Comparison of ENCODE assay signal across 23 cellular contexts in the genomic region with DNA sequence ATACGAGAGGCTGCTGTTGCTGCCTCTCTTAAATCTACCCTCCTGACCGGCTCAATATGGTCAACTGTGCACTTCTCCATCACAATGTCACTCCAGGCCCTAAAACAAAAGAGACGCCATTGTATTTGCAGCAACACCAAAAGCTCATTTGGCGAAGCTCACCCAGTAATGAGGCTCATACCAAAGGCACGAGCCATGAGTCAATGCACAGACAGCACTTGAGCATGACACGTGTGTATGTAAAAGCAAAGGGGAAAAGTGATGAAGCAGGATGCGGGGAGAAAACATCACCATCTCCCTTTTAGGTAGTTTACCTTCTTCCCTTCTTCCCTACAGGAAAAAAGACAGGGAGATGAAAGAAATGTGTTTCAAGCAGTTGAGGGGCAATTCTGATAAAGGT.
DNase-seq lines count a peak whose midpoint lies in the region; ATAC-seq and TF ChIP-seq lines count a peak whose summit lies in the region.
"Had no signal": no experiment of that assay in that cellular context is flagged by ENCODE, and none has a peak within 500 bp of the region (broad histone marks: within the 10 kb centered on the region; RNA-seq: fewer than 3 reads in every experiment).

No MANE protein-coding gene starts in this region.

- no peak overlapping the region for H3K4me2 ChIP-seq in GM23248 (ENCODE audit: unreplicated experiment)
- H3K4me2 ChIP-seq: smooth muscle cell had no signal

- H3K79me2 ChIP-seq in GM23248 (ENCODE audit: insufficient read depth), result 0 out of 2 replicates have a peak, but pooled peaks cover 7% of the 10 kb centered on the region

- TF ChIP-seq CTCF in AG10803 (conservative IDR thresholded peaks at IDR 0.05; ENCODE audit: low read length) (no peak), left lung (IDR thresholded peaks at IDR 0.05) (no peak)

- H3K36me3 ChIP-seq in GM23248 (ENCODE audit: low read depth) (no peaks in the 10 kb centered on the region), left lung (peaks cover 0 to 4% of the 10 kb centered on the region in 2 donors)

- H2AFZ ChIP-seq in GM23248, result no peak overlapping the region

- H4K20me1 ChIP-seq in GM23248 (ENCODE audit: insufficient read depth), result no peaks in the 10 kb centered on the region

- no peaks in the 10 kb centered on the region for H3K9me2 ChIP-seq in GM23248 (ENCODE audit: insufficient read depth)

- H3K27me3 ChIP-seq in GM23248 (replicated peaks; ENCODE audit: insufficient read depth) (no peaks in the 10 kb centered on the region), left lung (no peaks in the 10 kb centered on the region)
- H3K27me3 ChIP-seq: esophagus squamous epithelium had no signal

- H3K9ac ChIP-seq in GM23248, result no peak overlapping the region

- H3K27ac ChIP-seq in GM23248, result no peak overlapping the region
- no peak overlapping the region for H3K27ac ChIP-seq in left lung

- H3F3A ChIP-seq in GM23248 (ENCODE audit: insufficient read depth), result no peaks in the 10 kb centered on the region

- H3K27me3 Mint-ChIP-seq in memory B cell, result no peaks in the 10 kb centered on the region

- no peak overlapping the region for H3K4me3 ChIP-seq in AG10803 (ENCODE audit: low read length)
- no peak overlapping the region for H3K4me3 ChIP-seq in GM23248
- H3K4me3 ChIP-seq in left lung, result no peak overlapping the region
- H3K4me3 ChIP-seq: esophagus squamous epithelium, GM12878, K562, smooth muscle cell had no signal

- in situ Hi-C loops in GM23248 (cut with MboI), result no loop called here

- peak overlapping the region; percentile 88 for H3K27ac Mint-ChIP-seq in memory B cell

- WGBS in GM23248 (ENCODE audit: low coverage in 1 of 2, low lambda C conversion rate in 2 of 2, missing lambda C conversion rate in 2 of 2), 2 experiments, result 80 to 81% methylated on average over 7 of the region's 7 CpGs

- DNase-seq in AG10803 (ENCODE audit: low read depth) (peak; percentile 9), GM23248 (peak; percentile 56), astrocyte of the hippocampus (ENCODE audit: low read depth, low spot score) (peak; percentile 34), memory B cell (ENCODE audit: low spot score in 2 of 2) (no peak), germinal center (ENCODE audit: low spot score) (no peak), NCI-H774 (lab: John Stamatoyannopoulos, UW) (no peak), left lung (no peak)
- DNase-seq: activated CD4-positive, alpha-beta T cell treated with anti-CD3 and anti-CD28 coated beads for 4 hours; activated effector memory CD4-positive, alpha-beta T cell treated with Interleukin-2 at 50 U/mL for 16 hours; effector memory CD4-positive, alpha-beta T cell; esophagus squamous epithelium; GOT3; head of caudate nucleus; left ventricle myocardium superior; NCI-H187; OCI-M1; SHP77; stimulated activated CD4-positive, alpha-beta T cell treated with anti-CD3 and anti-CD28 coated beads, Interleukin-4, amount 100 ng/mL, for 1 hour had no signal

- H3K4me1 Mint-ChIP-seq in memory B cell, result peaks cover 51% of the 10 kb centered on the region

- no peak overlapping the region for H3K4me3 Mint-ChIP-seq in memory B cell
- H3K4me3 Mint-ChIP-seq: CD14-positive monocyte had no signal

- ATAC-seq in memory B cell (ENCODE audit: low read depth) (no peak), HG03460 (IDR thresholded peaks at IDR 0.05; ENCODE audit: unreplicated experiment) (no peak), left lung (no peak)
- ATAC-seq: GM12878, K562, left ventricle myocardium superior had no signal

- peaks cover 14% of the 10 kb centered on the region for H3K36me3 Mint-ChIP-seq in memory B cell

- intact Hi-C loops in left lung (cut with DNase I), result no loop called here

- H3K4me1 ChIP-seq in GM23248 (ENCODE audit: insufficient read depth) (no peaks in the 10 kb centered on the region), left lung (no peaks in the 10 kb centered on the region)

- no peaks in the 10 kb centered on the region for H3K9me3 ChIP-seq in GM23248 (ENCODE audit: low read depth)
- no peaks in the 10 kb centered on the region for H3K9me3 ChIP-seq in left lung
- H3K9me3 ChIP-seq: esophagus squamous epithelium had no signal

- no peaks in the 10 kb centered on the region for H3K9me3 Mint-ChIP-seq in memory B cell
- H3K9me3 Mint-ChIP-seq: CD14-positive monocyte had no signal

Comparison
In these comparisons a context has a peak if more than half of its experiments do, and no peak if none do; other contexts are left out.
1. DNase-seq: peak in AG10803 (single experiment), GM23248 (single experiment) and astrocyte of the hippocampus (single experiment); none in memory B cell (0 of 2), germinal center (single experiment), NCI-H774 (single experiment) and left lung (0 of 2).